In the genomic region with DNA sequence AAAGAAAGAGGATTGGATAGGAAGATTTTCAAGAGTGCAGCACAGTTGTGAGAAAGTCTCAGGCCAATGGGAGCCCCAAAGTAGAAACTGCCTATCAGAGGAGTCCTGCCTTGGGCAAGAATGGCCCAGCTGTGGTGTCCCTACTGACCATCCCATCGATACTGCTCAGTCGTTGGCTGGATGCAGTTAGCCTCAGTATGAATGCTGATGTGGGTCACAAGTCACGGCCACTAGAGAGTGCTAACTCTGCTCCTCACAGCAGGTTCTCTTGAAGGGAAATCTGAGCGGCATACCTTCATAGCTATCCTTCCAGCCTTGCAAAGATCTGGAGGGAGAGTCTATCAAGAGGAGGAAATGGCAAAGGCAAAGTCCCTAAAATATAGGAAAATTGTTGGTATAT, we compare ENCODE assay signal across 11 cellular contexts. TPM values are rescaled to one million over a fixed set of nuclear protein-coding genes. Genes with fewer than 3 reads are reported as not detected.
A peak's percentile ranks its signal among the peaks of the same experiment; 100 is the strongest.
DNase-seq lines count a peak whose midpoint lies in the region; ATAC-seq and TF ChIP-seq lines count a peak whose summit lies in the region.
"Had no signal": no experiment of that assay in that cellular context is flagged by ENCODE, and none has a peak within 500 bp of the region (broad histone marks: within the 10 kb centered on the region; RNA-seq: fewer than 3 reads in every experiment).

No MANE protein-coding gene starts in this region.

- no peaks in the 10 kb centered on the region for H3K9me3 Mint-ChIP-seq in glutamatergic neuron (ENCODE audit: unreplicated experiment)
- H3K9me3 Mint-ChIP-seq in stimulated activated naive B cell treated with anti-CD40 and anti-IgM and Interleukin-4, amounts not matched to agents 10 μg/mL and 1 μg/mL and 100 μg/mL, for 72 hours = no peaks in the 10 kb centered on the region
- H3K9me3 Mint-ChIP-seq in stimulated activated effector memory CD8-positive, alpha-beta T cell treated with anti-CD3 and anti-CD28 coated beads, Interleukin-12 subunit alpha, Interleukin-12 subunit beta, amount 100 ng/mL, for 72 hours = no peaks in the 10 kb centered on the region
- H3K9me3 Mint-ChIP-seq: naive thymus-derived CD8-positive, alpha-beta T cell had no signal

- H3K27me3 ChIP-seq in right cardiac atrium (ENCODE audit: control insufficient read depth, insufficient read depth) = no peaks in the 10 kb centered on the region
- H3K27me3 ChIP-seq in OCI-LY3 (ENCODE audit: low read depth, low read length) = no peaks in the 10 kb centered on the region

- H3K9me3 ChIP-seq in right cardiac atrium (ENCODE audit: control insufficient read depth, low read length) (no peaks in the 10 kb centered on the region), OCI-LY3 (ENCODE audit: insufficient read depth, low read length) (no peaks in the 10 kb centered on the region)

- peak overlapping the region; percentile 39; the same call in 1 of the 2 replicates for H2AFZ ChIP-seq in OCI-LY3 (ENCODE audit: low read depth, low read length)

- WGBS in right cardiac atrium = 31% methylated on average over 4 of the region's 4 CpGs

- H3K27ac Mint-ChIP-seq in glutamatergic neuron (ENCODE audit: unreplicated experiment) = no peak overlapping the region
- H3K27ac Mint-ChIP-seq in stimulated activated naive B cell treated with anti-CD40 and anti-IgM and Interleukin-4, amounts not matched to agents 10 μg/mL and 1 μg/mL and 100 μg/mL, for 72 hours = no peak overlapping the region
- no peak overlapping the region for H3K27ac Mint-ChIP-seq in stimulated activated effector memory CD8-positive, alpha-beta T cell treated with anti-CD3 and anti-CD28 coated beads, Interleukin-12 subunit alpha, Interleukin-12 subunit beta, amount 100 ng/mL, for 72 hours
- H3K27ac Mint-ChIP-seq: naive thymus-derived CD8-positive, alpha-beta T cell had no signal

- DNase-seq in right cardiac atrium (no peak), Right ventricle myocardium inferior (ENCODE audit: missing footprints) (no peak), glutamatergic neuron (peak; percentile 19), NOMO-1 treated with dmso at 0.1 percent for 144 hours (lab: John Stamatoyannopoulos, UW; ENCODE audit: unreplicated experiment) (no peak), NCI-H774 (lab: John Stamatoyannopoulos, UW) (no peak)
- DNase-seq in stimulated activated naive B cell treated with anti-CD40 and anti-IgM and Interleukin-4, amounts not matched to agents 10 μg/mL and 1 μg/mL and 100 μg/mL, for 72 hours = no peak
- no peak for DNase-seq in stimulated activated effector memory CD8-positive, alpha-beta T cell treated with anti-CD3 and anti-CD28 coated beads, Interleukin-12 subunit alpha, Interleukin-12 subunit beta, amount 100 ng/mL, for 72 hours (ENCODE audit: low spot score in 2 of 2)
- DNase-seq: activated CD4-positive, alpha-beta T cell treated with anti-CD3 and anti-CD28 coated beads, Interleukin-2, amount 50 U/mL, for 1 hour; naive thymus-derived CD8-positive, alpha-beta T cell; NCI-H1048 had no signal

- H3K9ac ChIP-seq in OCI-LY3 (ENCODE audit: low read length) = no peak overlapping the region

- H3K4me2 ChIP-seq in OCI-LY3 (ENCODE audit: low read length) = peak overlapping the region; percentile 37

- intact Hi-C loops in right cardiac atrium (cut with DNase I) = no loop called here
- intact Hi-C loops in Right ventricle myocardium inferior (cut with DNase I) = no loop called here

- H3K4me1 ChIP-seq in right cardiac atrium (ENCODE audit: control insufficient read depth, insufficient read depth, low read length) (no peaks in the 10 kb centered on the region), OCI-LY3 (ENCODE audit: low read length) (no peaks in the 10 kb centered on the region)

- no peaks in the 10 kb centered on the region for H3K27me3 Mint-ChIP-seq in glutamatergic neuron (ENCODE audit: unreplicated experiment)
- peaks cover 15 to 22% of the 10 kb centered on the region in 2 donors for H3K27me3 Mint-ChIP-seq in stimulated activated naive B cell treated with anti-CD40 and anti-IgM and Interleukin-4, amounts not matched to agents 10 μg/mL and 1 μg/mL and 100 μg/mL, for 72 hours

- H4K20me1 ChIP-seq in OCI-LY3 (ENCODE audit: insufficient read depth, low read length) = no peaks in the 10 kb centered on the region

- TF ChIP-seq CTCF in OCI-LY3 (IDR thresholded peaks at IDR 0.05; ENCODE audit: low read depth, low read length) (peak; percentile 42), glutamatergic neuron (IDR thresholded peaks at IDR 0.05; ENCODE audit: partially characterized antibody, unreplicated experiment) (no peak)

- H3K4me3 Mint-ChIP-seq in glutamatergic neuron (ENCODE audit: unreplicated experiment) = no peak overlapping the region
- H3K4me3 Mint-ChIP-seq in stimulated activated naive B cell treated with anti-CD40 and anti-IgM and Interleukin-4, amounts not matched to agents 10 μg/mL and 1 μg/mL and 100 μg/mL, for 72 hours = no peak overlapping the region
- no peak overlapping the region for H3K4me3 Mint-ChIP-seq in stimulated activated effector memory CD8-positive, alpha-beta T cell treated with anti-CD3 and anti-CD28 coated beads, Interleukin-12 subunit alpha, Interleukin-12 subunit beta, amount 100 ng/mL, for 72 hours
- H3K4me3 Mint-ChIP-seq: naive thymus-derived CD8-positive, alpha-beta T cell had no signal

- H3K36me3 ChIP-seq in OCI-LY3 (replicated peaks; ENCODE audit: low read depth, low read length) = no peaks in the 10 kb centered on the region

- H3K36me3 Mint-ChIP-seq in glutamatergic neuron (ENCODE audit: unreplicated experiment) = no peaks in the 10 kb centered on the region
- no peaks in the 10 kb centered on the region for H3K36me3 Mint-ChIP-seq in stimulated activated naive B cell treated with anti-CD40 and anti-IgM and Interleukin-4, amounts not matched to agents 10 μg/mL and 1 μg/mL and 100 μg/mL, for 72 hours
- no peaks in the 10 kb centered on the region for H3K36me3 Mint-ChIP-seq in stimulated activated effector memory CD8-positive, alpha-beta T cell treated with anti-CD3 and anti-CD28 coated beads, Interleukin-12 subunit alpha, Interleukin-12 subunit beta, amount 100 ng/mL, for 72 hours

- H3K79me2 ChIP-seq in OCI-LY3 (ENCODE audit: low read length) = no peaks in the 10 kb centered on the region

- H3K27ac ChIP-seq in right cardiac atrium (ENCODE audit: low read length) (no peak overlapping the region), OCI-LY3 (ENCODE audit: low read length) (no peak overlapping the region)

- peak; percentile 39 to 64 for ATAC-seq in right cardiac atrium
- no peak for ATAC-seq in Right ventricle myocardium inferior
- ATAC-seq in stimulated activated naive B cell treated with anti-CD40 and anti-IgM and Interleukin-4, amounts not matched to agents 10 μg/mL and 1 μg/mL and 100 μg/mL, for 72 hours (replicated peaks) = no peak
- ATAC-seq in stimulated activated effector memory CD8-positive, alpha-beta T cell treated with anti-CD3 and anti-CD28 coated beads, Interleukin-12 subunit alpha, Interleukin-12 subunit beta, amount 100 ng/mL, for 72 hours = no peak
- ATAC-seq: naive thymus-derived CD8-positive, alpha-beta T cell had no signal

- H3K4me3 ChIP-seq in right cardiac atrium (ENCODE audit: low read length) = no peak overlapping the region
- H3K4me3 ChIP-seq in OCI-LY3 (ENCODE audit: low read length) = no peak overlapping the region

- no peaks in the 10 kb centered on the region for H3K4me1 Mint-ChIP-seq in glutamatergic neuron (ENCODE audit: low read depth, unreplicated experiment)
- peaks cover 0 to 1% of the 10 kb centered on the region in 2 donors for H3K4me1 Mint-ChIP-seq in stimulated activated naive B cell treated with anti-CD40 and anti-IgM and Interleukin-4, amounts not matched to agents 10 μg/mL and 1 μg/mL and 100 μg/mL, for 72 hours
- no peaks in the 10 kb centered on the region for H3K4me1 Mint-ChIP-seq in stimulated activated effector memory CD8-positive, alpha-beta T cell treated with anti-CD3 and anti-CD28 coated beads, Interleukin-12 subunit alpha, Interleukin-12 subunit beta, amount 100 ng/mL, for 72 hours
- H3K4me1 Mint-ChIP-seq: naive thymus-derived CD8-positive, alpha-beta T cell had no signal

RNA-seq across cellular contexts. Expression of gene CETN3, which starts 11.6 kb away (rescaled TPM):
- 10 to 100 TPM; 17.6 to 30.7 (median 22.8) TPM for total RNA-seq in right cardiac atrium
- 37.8 TPM for polyA plus RNA-seq in right cardiac atrium
- total RNA-seq in Right ventricle myocardium inferior = 27.9 TPM
- total RNA-seq in glutamatergic neuron (ENCODE audit: unreplicated experiment) = 28.7 TPM

RNA-seq across cellular contexts. Expression of gene MBLAC2, which starts 53.4 kb away (rescaled TPM):
- 1 to 10 TPM; 2.6 to 4.6 (median 4.3) TPM for total RNA-seq in right cardiac atrium
- polyA plus RNA-seq in right cardiac atrium = 2.3 TPM
- 4.0 TPM for total RNA-seq in Right ventricle myocardium inferior
- total RNA-seq in glutamatergic neuron (ENCODE audit: unreplicated experiment) = 2.6 TPM

RNA-seq across cellular contexts. Expression of gene POLR3G, which starts 53.5 kb away (rescaled TPM):
- 1 to 10 TPM in 1 of 4 donors, under 1 TPM in 3; 0.83 to 1.4 (median 0.97) TPM for total RNA-seq in right cardiac atrium
- polyA plus RNA-seq in right cardiac atrium = 0.52 TPM
- 0.68 TPM for total RNA-seq in Right ventricle myocardium inferior
- total RNA-seq in glutamatergic neuron (ENCODE audit: unreplicated experiment) = 3.9 TPM

Comparison
In these comparisons a context has a peak if more than half of its experiments do, and no peak if none do; other contexts are left out.
1. ATAC-seq: peak in right cardiac atrium (2 of 2); none in Right ventricle myocardium inferior (single experiment), stimulated activated naive B cell treated with anti-CD40 and anti-IgM and Interleukin-4, amounts not matched to agents 10 μg/mL and 1 μg/mL and 100 μg/mL, for 72 hours (0 of 2) and stimulated activated effector memory CD8-positive, alpha-beta T cell treated with anti-CD3 and anti-CD28 coated beads, Interleukin-12 subunit alpha, Interleukin-12 subunit beta, amount 100 ng/mL, for 72 hours (single experiment).